ENCODE assay signal across 8 cellular contexts in genomic region chr1:247078315-247079140, GRCh38. TPM values are rescaled to one million over a fixed set of nuclear protein-coding genes. Genes with fewer than 3 reads are reported as not detected.
A peak's percentile ranks its signal among the peaks of the same experiment; 100 is the strongest.
DNase-seq lines count a peak whose midpoint lies in the region; ATAC-seq and TF ChIP-seq lines count a peak whose summit lies in the region.

Gene ZNF670 (minus strand): TSS chr1:247078811. CDS start chr1:247078596, 215 bp downstream.

- ATAC-seq in GM23338 = peak; percentile 99

- peaks cover 42% of the 10 kb centered on the region for H3K36me3 Mint-ChIP-seq in GM23338 (ENCODE audit: low read depth)
- peaks cover 19% of the 10 kb centered on the region for H3K36me3 Mint-ChIP-seq in activated T-helper 2 cell treated with anti-CD3 and anti-CD28 coated beads, Interferon-gamma antibody, Interleukin-2, Interleukin-4, amounts not matched to agents 10 μg/mL and 5 μg/mL and 100 μg/mL, durations not matched to agents 14 hours and 24 hours and 36 hours (ENCODE audit: low read depth)
- peaks cover 50% of the 10 kb centered on the region for H3K36me3 Mint-ChIP-seq in neural crest cell (ENCODE audit: low read depth)

- H3K27me3 Mint-ChIP-seq in GM23338 (ENCODE audit: insufficient read depth, low read depth, poor library complexity) (peaks cover 5% of the 10 kb centered on the region), neural crest cell (ENCODE audit: low read depth) (no peaks in the 10 kb centered on the region)
- H3K27me3 Mint-ChIP-seq in activated T-helper 2 cell treated with anti-CD3 and anti-CD28 coated beads, Interferon-gamma antibody, Interleukin-2, Interleukin-4, amounts not matched to agents 10 μg/mL and 5 μg/mL and 100 μg/mL, durations not matched to agents 14 hours and 24 hours and 36 hours (ENCODE audit: low read depth) = peaks cover 5% of the 10 kb centered on the region

- no peaks in the 10 kb centered on the region for H3K9me2 ChIP-seq in GM23338 (ENCODE audit: insufficient read depth)

- peaks cover 47% of the 10 kb centered on the region for H3K79me2 ChIP-seq in GM23338 (replicated peaks; ENCODE audit: insufficient read depth)

- H3K4me3 Mint-ChIP-seq in GM23338 (peak within 1 kb of the TSS; percentile 98), neural crest cell (peak within 1 kb of the TSS; percentile 98)
- peak within 1 kb of the TSS; percentile 88 for H3K4me3 Mint-ChIP-seq in activated T-helper 2 cell treated with anti-CD3 and anti-CD28 coated beads, Interferon-gamma antibody, Interleukin-2, Interleukin-4, amounts not matched to agents 10 μg/mL and 5 μg/mL and 100 μg/mL, durations not matched to agents 14 hours and 24 hours and 36 hours (ENCODE audit: low read depth)

- H3K27ac ChIP-seq in GM23338 (ENCODE audit: low read depth) (peak within 1 kb of the TSS; percentile 91), stomach (peak within 1 kb of the TSS; percentile 84 to 90 (median 84))

- peak within 1 kb of the TSS; percentile 96 for H3K4me2 ChIP-seq in GM23338

- H3K36me3 ChIP-seq in GM23338 (ENCODE audit: insufficient read depth) = peaks cover 8% of the 10 kb centered on the region; the same call in 1 of the 2 replicates
- H3K36me3 ChIP-seq in stomach = no peaks in the 10 kb centered on the region

- intact Hi-C loops in activated T-helper 2 cell treated with anti-CD3 and anti-CD28 coated beads, Interferon-gamma antibody, Interleukin-2, Interleukin-4, amounts not matched to agents 10 μg/mL and 5 μg/mL and 100 μg/mL, durations not matched to agents 14 hours and 24 hours and 36 hours (cut with micrococcal nuclease) = loop anchor here (1.0 to 2.0 kb wide), 4 partner anchors 26 to 253 kb away; partner anchors contain the start of genes ZNF496 and ZNF669
- intact Hi-C loops in stomach (cut with DNase I; ENCODE audit: low total_unique reads) = no loop called here

- TF ChIP-seq EP300 in stomach (IDR thresholded peaks at IDR 0.05) = no peak

- H3K4me1 Mint-ChIP-seq in GM23338 = peaks cover 9% of the 10 kb centered on the region
- H3K4me1 Mint-ChIP-seq in activated T-helper 2 cell treated with anti-CD3 and anti-CD28 coated beads, Interferon-gamma antibody, Interleukin-2, Interleukin-4, amounts not matched to agents 10 μg/mL and 5 μg/mL and 100 μg/mL, durations not matched to agents 14 hours and 24 hours and 36 hours (ENCODE audit: low read depth) = peaks cover 20% of the 10 kb centered on the region
- H3K4me1 Mint-ChIP-seq in neural crest cell = peaks cover 33% of the 10 kb centered on the region

- DNase-seq in EH (ENCODE audit: low read depth) = peak; percentile 93
- DNase-seq in GM23338 (ENCODE audit: low spot score) = peak; percentile 100
- peak; percentile 95 to 97 for DNase-seq in Kasumi-1 (lab: John Stamatoyannopoulos, UW)
- DNase-seq in RPMI8226 = peak; percentile 99
- DNase-seq in activated T-helper 2 cell treated with anti-CD3 and anti-CD28 coated beads, Interferon-gamma antibody, Interleukin-2, Interleukin-4, amounts not matched to agents 10 μg/mL and 5 μg/mL and 100 μg/mL, durations not matched to agents 14 hours and 24 hours and 36 hours (ENCODE audit: low spot score) = peak; percentile 84
- peak; percentile 94 for DNase-seq in fibroblast of villous mesenchyme (ENCODE audit: low read depth)
- DNase-seq in neural crest cell (ENCODE audit: low read depth, low spot score) = peak; percentile 88
- peak; percentile 96 for DNase-seq in stomach

- H2AFZ ChIP-seq in GM23338 = peak within 1 kb of the TSS; percentile 88

- TF ChIP-seq POLR2A in stomach (IDR thresholded peaks at IDR 0.05) = no peak

- 0% methylated on average over 12 to 54 of the region's 54 CpGs for WGBS in stomach, 5 donors

- no peaks in the 10 kb centered on the region for H3K27me3 ChIP-seq in GM23338 (ENCODE audit: insufficient read depth)
- H3K27me3 ChIP-seq in stomach = no peaks in the 10 kb centered on the region

- peak in 1 of 2 experiments; percentile 47; a peak in 2 of 4 replicates for TF ChIP-seq CTCF in GM23338 (conservative IDR thresholded peaks at IDR 0.05; ENCODE audit: low read depth in 2 of 2)
- TF ChIP-seq CTCF in fibroblast of villous mesenchyme (IDR thresholded peaks at IDR 0.05; ENCODE audit: insufficient read depth, low read depth, low read length) = no peak
- peak; percentile 13 for TF ChIP-seq CTCF in neural crest cell (conservative IDR thresholded peaks at IDR 0.05)
- no peak for TF ChIP-seq CTCF in stomach (IDR thresholded peaks at IDR 0.05)

- H4K20me1 ChIP-seq in GM23338 (replicated peaks; ENCODE audit: insufficient read depth) = no peaks in the 10 kb centered on the region; the same call in 1 of the 2 replicates

- H3K4me1 ChIP-seq in GM23338 (ENCODE audit: insufficient read depth) (no peaks in the 10 kb centered on the region; the same call in 1 of the 2 replicates), stomach (peaks cover 0 to 21% (median 17%) of the 10 kb centered on the region in 4 donors)

- no peaks in the 10 kb centered on the region for H3F3A ChIP-seq in GM23338 (replicated peaks; ENCODE audit: low read depth)

- H3K27ac Mint-ChIP-seq in GM23338 (peak within 1 kb of the TSS; percentile 96), neural crest cell (ENCODE audit: unreplicated experiment) (peak within 1 kb of the TSS; percentile 98)
- H3K27ac Mint-ChIP-seq in activated T-helper 2 cell treated with anti-CD3 and anti-CD28 coated beads, Interferon-gamma antibody, Interleukin-2, Interleukin-4, amounts not matched to agents 10 μg/mL and 5 μg/mL and 100 μg/mL, durations not matched to agents 14 hours and 24 hours and 36 hours = peak within 1 kb of the TSS; percentile 84

- H3K9me3 Mint-ChIP-seq in GM23338 (peaks cover 37% of the 10 kb centered on the region), neural crest cell (peaks cover 17% of the 10 kb centered on the region)
- peaks cover 22% of the 10 kb centered on the region for H3K9me3 Mint-ChIP-seq in activated T-helper 2 cell treated with anti-CD3 and anti-CD28 coated beads, Interferon-gamma antibody, Interleukin-2, Interleukin-4, amounts not matched to agents 10 μg/mL and 5 μg/mL and 100 μg/mL, durations not matched to agents 14 hours and 24 hours and 36 hours

- H3K9me3 ChIP-seq in stomach = peaks cover 0 to under 1% (median 0%) of the 10 kb centered on the region in 4 donors

- H3K4me3 ChIP-seq in GM23338 (peak within 1 kb of the TSS; percentile 100), fibroblast of villous mesenchyme (ENCODE audit: low read depth, low read length) (peak within 1 kb of the TSS; percentile 91), stomach (peak within 1 kb of the TSS; percentile 67 to 82 (median 70))

TF ChIP-seq in GM23338, 12 proteins besides CTCF, POLR2A, EP300 and RAD21 (continues in another document):
- no peak for TF ChIP-seq NANOG (IDR thresholded peaks at IDR 0.05; ENCODE audit: borderline replicate concordance)

RNA-seq across cellular contexts. Expression of gene ZNF670, which starts in this region (rescaled TPM):
- total RNA-seq in GM23338 (2014; rRNA removed; shearing (Covaris generic)) = 12.2 and 19.3 TPM in 2 replicates
- 6.7 and 8.0 TPM in 2 replicates for polyA plus RNA-seq in GM23338 (2016; fragmentation: Nextera tagmentation; extraction: Ambion mirVana)
- 2.3 and 3.0 TPM in 2 replicates for total RNA-seq in activated T-helper 2 cell treated with anti-CD3 and anti-CD28 coated beads, Interferon-gamma antibody, Interleukin-2, Interleukin-4, amounts not matched to agents 10 μg/mL and 5 μg/mL and 100 μg/mL, durations not matched to agents 14 hours and 24 hours and 36 hours
- total RNA-seq in fibroblast of villous mesenchyme = 2.9 and 4.3 TPM in 2 replicates
- total RNA-seq in neural crest cell = 12.2 and 13.2 TPM in 2 replicates
- total RNA-seq in stomach = 10 to 100 TPM in 1 of 5 donors, 1 to 10 TPM in 2, not detected in 2; 2.6 to 10.6 (median 6.2) TPM
- 1 to 10 TPM; 1.6 to 4.9 (median 3.1) TPM for polyA plus RNA-seq in stomach

Comparison
In these comparisons a context has a peak if more than half of its experiments do, and no peak if none do; other contexts are left out.
1. Peak in every context shown above with its lines: DNase-seq, ATAC-seq, H3K4me3 ChIP-seq and H3K27ac ChIP-seq.